In genomic region chr10:121539757-121540156, GRCh38 we compare ENCODE assay signal across 17 cellular contexts. TPM values are rescaled to one million over a fixed set of nuclear protein-coding genes. Genes with fewer than 3 reads are reported as not detected.
"Had no signal": no experiment of that assay in that cellular context is flagged by ENCODE, and none has a peak within 500 bp of the region (broad histone marks: within the 10 kb centered on the region; RNA-seq: fewer than 3 reads in every experiment).

No MANE protein-coding gene starts in this region.

- H3K4me3 Mint-ChIP-seq: activated CD4-positive, alpha-beta memory T cell treated with anti-CD3 and anti-CD28 coated beads, Interleukin-2, amount 10 ng/mL, durations not matched to agents 7 days and 5 days; activated naive CD8-positive, alpha-beta T cell treated with anti-CD3 and anti-CD28 coated beads for 36 hours; activated T-cell treated with anti-CD3 and anti-CD28 coated beads, Interleukin-2, amount 50 U/mL, for 72 hours; neural crest cell; T-helper 2 cell treated with Interferon-gamma antibody and Interleukin-4, amounts not matched to agents 5 μg/mL and 100 μg/mL, for 36 hours had no signal

- H3K4me1 ChIP-seq: foreskin keratinocyte had no signal

- H3K36me3 ChIP-seq: thoracic aorta had no signal

- H3K27ac ChIP-seq: foreskin keratinocyte, sigmoid colon, thoracic aorta had no signal

- H3K27ac Mint-ChIP-seq: activated CD4-positive, alpha-beta memory T cell treated with anti-CD3 and anti-CD28 coated beads, Interleukin-2, amount 10 ng/mL, durations not matched to agents 7 days and 5 days; activated naive CD8-positive, alpha-beta T cell treated with anti-CD3 and anti-CD28 coated beads for 36 hours; activated T-cell treated with anti-CD3 and anti-CD28 coated beads, Interleukin-2, amount 50 U/mL, for 72 hours; T-helper 2 cell treated with Interferon-gamma antibody and Interleukin-4, amounts not matched to agents 5 μg/mL and 100 μg/mL, for 36 hours had no signal

- H3K4me3 ChIP-seq: sigmoid colon, thoracic aorta had no signal

- H3K4me1 Mint-ChIP-seq: activated CD4-positive, alpha-beta memory T cell treated with anti-CD3 and anti-CD28 coated beads, Interleukin-2, amount 10 ng/mL, durations not matched to agents 7 days and 5 days; activated naive CD8-positive, alpha-beta T cell treated with anti-CD3 and anti-CD28 coated beads for 36 hours had no signal

- H3K9me3 ChIP-seq: sigmoid colon, thoracic aorta had no signal

- ATAC-seq: activated CD4-positive, CD25-positive, alpha-beta regulatory T cell treated with anti-CD3 and anti-CD28 coated beads, Interleukin-2, amount 50 U/mL, for 24 hours; activated T-cell treated with anti-CD3 and anti-CD28 coated beads, Interleukin-2, amount 50 U/mL, for 72 hours; foreskin keratinocyte had no signal

- DNase-seq: activated CD4-positive, alpha-beta memory T cell treated with anti-CD3 and anti-CD28 coated beads, Interleukin-2, amount 10 ng/mL, durations not matched to agents 7 days and 5 days; activated gamma-delta T cell treated with Interleukin-2 at 50 U/mL for 16 hours; activated naive CD8-positive, alpha-beta T cell treated with anti-CD3 and anti-CD28 coated beads for 36 hours; activated T-cell treated with anti-CD3 and anti-CD28 coated beads, Interleukin-2, amount 50 U/mL, for 72 hours; aorta; effector CD4-positive, alpha-beta T cell; foreskin keratinocyte; mesendoderm; sigmoid colon; stimulated activated CD4-positive, alpha-beta T cell treated with anti-CD3 and anti-CD28 coated beads, Interleukin-2, amount 100 ng/mL, for 24 hours; stimulated activated naive CD4-positive, alpha-beta T cell treated with Interleukin-2 at 50 U/mL for 16 hours had no signal

- H3K27me3 Mint-ChIP-seq: activated naive CD8-positive, alpha-beta T cell treated with anti-CD3 and anti-CD28 coated beads for 36 hours had no signal

- H3K9me3 Mint-ChIP-seq: activated CD4-positive, alpha-beta memory T cell treated with anti-CD3 and anti-CD28 coated beads, Interleukin-2, amount 10 ng/mL, durations not matched to agents 7 days and 5 days; activated naive CD8-positive, alpha-beta T cell treated with anti-CD3 and anti-CD28 coated beads for 36 hours; activated T-cell treated with anti-CD3 and anti-CD28 coated beads, Interleukin-2, amount 50 U/mL, for 72 hours; neural crest cell; T-helper 2 cell treated with Interferon-gamma antibody and Interleukin-4, amounts not matched to agents 5 μg/mL and 100 μg/mL, for 36 hours had no signal

- H3K36me3 Mint-ChIP-seq: activated naive CD8-positive, alpha-beta T cell treated with anti-CD3 and anti-CD28 coated beads for 36 hours had no signal

- H3K27me3 ChIP-seq: foreskin keratinocyte, sigmoid colon had no signal

RNA-seq across cellular contexts. Expression of gene FGFR2, which starts 58.5 kb away (rescaled TPM):
- total RNA-seq: activated naive CD8-positive, alpha-beta T cell treated with anti-CD3 and anti-CD28 coated beads for 36 hours; activated T-cell treated with anti-CD3 and anti-CD28 coated beads, Interleukin-2, amount 50 U/mL, for 72 hours; endothelial cell of umbilical vein; myocyte had no signal
